1 cellular context compared by ENCODE assay signal in the genomic region with DNA sequence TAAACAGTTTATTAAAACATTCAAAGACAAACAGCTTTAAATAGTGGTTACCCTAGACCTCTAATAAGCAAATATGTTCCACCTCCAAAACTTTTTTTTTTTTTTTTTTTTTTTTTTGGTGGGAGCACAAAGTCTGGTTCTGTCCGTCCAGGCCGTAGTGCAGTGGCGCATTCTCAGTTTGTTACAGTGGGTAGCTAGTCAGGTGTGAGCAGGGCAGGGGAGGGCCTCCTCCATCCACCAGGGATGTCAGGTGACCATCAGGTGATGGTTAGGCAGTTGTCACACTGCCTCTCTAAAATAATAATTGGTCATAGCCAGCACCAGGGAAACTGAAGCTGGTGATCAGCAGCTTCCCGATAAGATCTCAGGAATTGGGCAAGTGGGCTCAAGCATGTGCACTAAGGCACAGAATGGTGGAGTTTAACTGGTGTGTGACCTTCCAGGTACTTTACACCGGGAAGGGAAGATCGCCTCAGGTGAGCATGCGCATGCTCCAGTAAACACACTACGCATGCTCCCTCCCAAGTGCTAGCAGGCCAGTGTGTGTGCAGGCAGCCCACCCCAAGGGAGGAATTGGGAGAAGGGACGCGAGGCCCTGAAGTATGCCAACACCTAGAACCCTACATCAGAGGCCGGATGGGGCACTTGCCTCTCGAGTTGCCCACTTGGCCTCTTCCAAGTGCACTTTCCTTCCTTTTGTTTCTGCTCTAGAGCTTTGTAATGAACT.
TF ChIP-seq lines count a peak whose summit lies in the region.

No MANE protein-coding gene starts in this region.

TF ChIP-seq in HepG2, 621 proteins besides CTCF, POLR2A, EP300 and RAD21:
- no peak for TF ChIP-seq DR1 (CRISPR knock-in tag; IDR thresholded peaks at IDR 0.05)
- TF ChIP-seq AGO2 (optimal IDR thresholded peaks at IDR 0.05; ENCODE audit: low read depth, low read length), result peak; percentile 12
- no peak for TF ChIP-seq ATF1 (CRISPR knock-in tag; IDR thresholded peaks at IDR 0.05)
